ENCODE assay signal across 2 cellular contexts in genomic region chr19:17037184-17037583, GRCh38.
TF ChIP-seq lines count a peak whose summit lies in the region.

No MANE protein-coding gene starts in this region.

TF ChIP-seq in H1, 55 proteins besides CTCF, POLR2A, EP300 and RAD21:
- no peak for TF ChIP-seq GABPA (IDR thresholded peaks at IDR 0.05; ENCODE audit: borderline replicate concordance, insufficient read depth, low read length)
- TF ChIP-seq E2F6 (IDR thresholded peaks at IDR 0.05), result no peak
- TF ChIP-seq HDAC6 (IDR thresholded peaks at IDR 0.05; ENCODE audit: low read depth, low read length), result no peak
- no peak for TF ChIP-seq YY1 (IDR thresholded peaks at IDR 0.05; ENCODE audit: low read depth, low read length)
- no peak for TF ChIP-seq SP2 (IDR thresholded peaks at IDR 0.05; ENCODE audit: low read length)
- TF ChIP-seq FOSL1 (IDR thresholded peaks at IDR 0.05; ENCODE audit: insufficient read depth, low read depth, low read length), result no peak
- TF ChIP-seq SAP30 (IDR thresholded peaks at IDR 0.05; ENCODE audit: insufficient read depth, insufficient replicate concordance, low read length), result no peak
- TF ChIP-seq ASH2L (IDR thresholded peaks at IDR 0.05; ENCODE audit: low read length), result no peak
- TF ChIP-seq CBX8 (IDR thresholded peaks at IDR 0.05; ENCODE audit: borderline replicate concordance, low read depth, low read length), result no peak
- no peak for TF ChIP-seq BCL11A (IDR thresholded peaks at IDR 0.05; ENCODE audit: low read depth in 2 of 2, low read length in 2 of 2)
- no peak for TF ChIP-seq CHD2 (IDR thresholded peaks at IDR 0.05; ENCODE audit: low read length)
TF ChIP-seq in H1: peak in this region for 0.

TF ChIP-seq in GM23338, 12 proteins besides CTCF, POLR2A, EP300 and RAD21:
- no peak for TF ChIP-seq REST (IDR thresholded peaks at IDR 0.05; ENCODE audit: unreplicated experiment)
- no peak for TF ChIP-seq POLR2AphosphoS5 (IDR thresholded peaks at IDR 0.05; ENCODE audit: low read depth)
- no peak for TF ChIP-seq CREB1 (CRISPR knock-in tag; IDR thresholded peaks at IDR 0.05; ENCODE audit: low read depth)
- no peak for TF ChIP-seq JUNB (IDR thresholded peaks at IDR 0.05; ENCODE audit: unreplicated experiment)
- no peak for TF ChIP-seq ETS1 (IDR thresholded peaks at IDR 0.05)
- no peak for TF ChIP-seq NANOG (IDR thresholded peaks at IDR 0.05; ENCODE audit: borderline replicate concordance)
- no peak for TF ChIP-seq EZH2phosphoT487 (IDR thresholded peaks at IDR 0.05; ENCODE audit: unreplicated experiment)
- TF ChIP-seq ZNF462 (CRISPR knock-in tag; IDR thresholded peaks at IDR 0.05), result no peak
- TF ChIP-seq STAT1 (IDR thresholded peaks at IDR 0.05; ENCODE audit: unreplicated experiment), result no peak
- TF ChIP-seq ZNF331 (CRISPR knock-in tag; IDR thresholded peaks at IDR 0.05; ENCODE audit: low read depth), result no peak
- no peak for TF ChIP-seq ZNF114 (CRISPR knock-in tag; IDR thresholded peaks at IDR 0.05)
- TF ChIP-seq EZH2 (IDR thresholded peaks at IDR 0.05; ENCODE audit: low read depth, unreplicated experiment), result no peak
